ENCODE assay signal across 12 cellular contexts in the genomic region with DNA sequence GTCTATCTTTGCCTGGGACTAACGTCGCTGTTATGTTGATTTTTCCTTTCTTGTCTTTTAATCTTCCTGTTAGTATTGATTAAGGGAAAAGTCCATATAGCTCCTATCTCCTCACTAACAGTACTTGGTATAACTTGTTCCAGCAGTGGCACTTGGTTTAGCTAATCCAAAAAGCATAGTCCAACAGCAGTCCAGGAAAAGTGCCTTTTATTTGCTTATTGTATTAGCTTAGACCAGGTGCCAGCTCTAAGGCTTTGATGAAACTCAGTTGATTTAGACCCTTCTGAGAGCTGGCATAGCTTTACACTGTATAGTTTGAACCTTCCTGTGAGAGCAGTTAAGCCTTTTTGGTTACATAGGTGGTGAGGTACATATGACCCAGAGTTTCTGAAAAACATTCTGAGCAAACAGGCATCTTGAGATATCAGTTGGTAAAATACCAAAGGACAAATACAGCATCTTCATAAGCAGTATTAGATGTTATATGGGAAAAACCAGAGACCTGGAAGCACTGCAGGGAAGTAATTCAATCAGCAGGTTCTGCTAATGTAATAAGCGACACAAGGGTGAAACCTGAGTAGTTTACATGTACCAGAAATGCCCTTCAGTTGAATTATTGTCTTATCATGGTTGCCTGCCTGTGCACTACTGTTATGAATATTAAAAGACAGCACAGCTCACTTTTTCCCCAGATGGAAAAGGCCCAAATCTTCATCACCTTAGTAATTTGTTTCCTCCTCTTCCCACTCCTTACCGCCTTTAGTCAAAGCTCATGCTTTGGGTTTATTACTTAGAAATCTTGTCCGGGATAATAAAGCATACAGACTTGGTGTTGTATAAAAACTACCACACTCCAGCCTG.
DNase-seq lines count a peak whose midpoint lies in the region; ATAC-seq and FAIRE-seq lines count a peak whose summit lies in the region.
"Had no signal": no experiment of that assay in that cellular context is flagged by ENCODE, and none has a peak within 500 bp of the region (broad histone marks: within the 10 kb centered on the region; RNA-seq: fewer than 3 reads in every experiment).

No MANE protein-coding gene starts in this region.

- H3K4me3 Mint-ChIP-seq in memory B cell, result peak overlapping the region; percentile 61
- H3K4me3 Mint-ChIP-seq: central memory CD8-positive, alpha-beta T cell had no signal

- peaks cover 3% of the 10 kb centered on the region for H3K36me3 Mint-ChIP-seq in memory B cell

- FAIRE-seq in HTR-8/SVneo (lab: Jason Lieb, UNC), result peak; percentile 28

- peak; percentile 13 for DNase-seq in NCI-H748 (lab: John Stamatoyannopoulos, UW; ENCODE audit: unreplicated experiment)
- no peak for DNase-seq in NCI-H748 treated with DMSO at 0.1 percent for 48 hours (lab: John Stamatoyannopoulos, UW)
- DNase-seq in HTR-8/SVneo (ENCODE audit: insufficient read length, low spot score), result no peak
- DNase-seq in SHP77 (lab: John Stamatoyannopoulos, UW), result peak; percentile 38 to 41
- DNase-seq in memory B cell (ENCODE audit: low spot score in 2 of 2), result no peak
- no peak for DNase-seq in activated effector memory CD4-positive, alpha-beta T cell treated with Interleukin-2 at 50 U/mL for 16 hours
- no peak for DNase-seq in stimulated activated CD8-positive, alpha-beta memory T cell treated with anti-CD3 and anti-CD28 coated beads, Interleukin-4, amount 100 ng/mL, for 48 hours
- DNase-seq: activated gamma-delta T cell, heart right ventricle, left ventricle myocardium inferior had no signal

- no peak overlapping the region for H3K27ac Mint-ChIP-seq in memory B cell

- peaks cover 3% of the 10 kb centered on the region for H3K27me3 Mint-ChIP-seq in memory B cell

- no peak for ATAC-seq in memory B cell (ENCODE audit: low read depth)
- no peak for ATAC-seq in HG02798 (IDR thresholded peaks at IDR 0.05; ENCODE audit: poor library complexity, unreplicated experiment)
- ATAC-seq: heart right ventricle had no signal

- H3K9me3 Mint-ChIP-seq in memory B cell, result no peaks in the 10 kb centered on the region
- H3K9me3 Mint-ChIP-seq: central memory CD8-positive, alpha-beta T cell had no signal

- H3K4me1 Mint-ChIP-seq in memory B cell, result peaks cover 24% of the 10 kb centered on the region

Comparison
In these comparisons a context has a peak if more than half of its experiments do, and no peak if none do; other contexts are left out.
1. DNase-seq: peak in NCI-H748 (single experiment) and SHP77 (2 of 2); none in NCI-H748 treated with DMSO at 0.1 percent for 48 hours (single experiment), HTR-8/SVneo (single experiment), memory B cell (0 of 2), activated effector memory CD4-positive, alpha-beta T cell treated with Interleukin-2 at 50 U/mL for 16 hours (single experiment) and stimulated activated CD8-positive, alpha-beta memory T cell treated with anti-CD3 and anti-CD28 coated beads, Interleukin-4, amount 100 ng/mL, for 48 hours (single experiment).